Comparison of ENCODE assay signal across 8 cellular contexts in the genomic region with DNA sequence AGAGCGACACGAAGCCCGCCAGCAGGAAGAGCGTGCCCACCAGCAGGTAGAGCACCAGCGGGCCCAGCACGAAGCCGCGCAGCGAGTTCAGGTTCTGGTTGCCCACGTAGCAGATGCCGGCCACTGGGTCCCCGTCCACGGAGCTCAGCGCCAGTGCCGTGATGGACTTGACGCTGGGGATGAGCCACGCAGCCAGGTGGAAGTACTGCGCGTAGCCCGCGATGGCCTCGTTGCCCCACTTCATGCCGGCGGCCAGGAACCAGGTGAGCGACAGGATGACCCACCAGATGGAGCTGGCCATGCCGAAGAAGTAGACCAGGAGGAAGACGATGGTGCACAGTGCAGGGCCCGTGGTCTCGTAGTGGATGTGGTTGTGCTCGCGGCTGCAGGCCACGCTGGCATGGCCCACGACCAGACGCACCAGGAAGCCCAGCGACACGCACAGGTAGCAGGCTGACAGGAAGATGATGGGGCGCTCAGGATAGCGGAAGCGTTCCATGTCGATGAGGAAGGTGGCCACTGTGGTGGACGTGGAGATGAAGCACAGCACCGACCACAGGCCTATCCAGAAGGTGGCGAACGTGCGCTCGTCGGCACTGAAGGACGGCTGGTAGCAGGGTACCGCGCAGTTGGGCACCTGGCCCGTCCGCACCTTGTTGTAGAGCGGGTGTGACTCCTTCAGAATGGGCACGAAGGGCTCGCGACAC. TPM values are rescaled to one million over a fixed set of nuclear protein-coding genes. Genes with fewer than 3 reads are reported as not detected.
A peak's percentile ranks its signal among the peaks of the same experiment; 100 is the strongest.
DNase-seq lines count a peak whose midpoint lies in the region; ATAC-seq and TF ChIP-seq lines count a peak whose summit lies in the region.

No MANE protein-coding gene starts in this region.

- WGBS in aorta, 2 donors, result 75 to 76% methylated on average over 55 to 56 of the region's 56 CpGs

- peak overlapping the region; percentile 87 for H3K4me2 ChIP-seq in DOHH2 (ENCODE audit: low read length)
- no peak overlapping the region for H3K4me2 ChIP-seq in MM.1S (ENCODE audit: low read depth, low read length)

- H3K9me3 ChIP-seq in DOHH2 (ENCODE audit: control insufficient read depth, insufficient read depth, low read length) (no peaks in the 10 kb centered on the region), mucosa of stomach (ENCODE audit: control insufficient read depth, low read length) (no peaks in the 10 kb centered on the region), aorta (ENCODE audit: control insufficient read depth, low read length) (no peaks in the 10 kb centered on the region), MM.1S (replicated peaks; ENCODE audit: insufficient read depth, low read length) (no peaks in the 10 kb centered on the region)
- H3K9me3 ChIP-seq in effector memory CD4-positive, alpha-beta T cell (ENCODE audit: control insufficient read depth, low read length), result no peaks in the 10 kb centered on the region

- peak overlapping the region; percentile 99 for H3K9ac ChIP-seq in mucosa of stomach (ENCODE audit: low read length)
- no peak overlapping the region for H3K9ac ChIP-seq in MM.1S (ENCODE audit: low read length)

- peak; percentile 75 for DNase-seq in NCI-H748 (lab: John Stamatoyannopoulos, UW; ENCODE audit: unreplicated experiment)
- no peak for DNase-seq in effector memory CD4-positive, alpha-beta T cell
- peak; percentile 54 to 81 for DNase-seq in aorta
- no peak for DNase-seq in MM.1S
- DNase-seq in HCEC 1CT, result no peak
- no peak for DNase-seq in NCI-H187 treated with DMSO at 0.1 percent for 48 hours (lab: John Stamatoyannopoulos, UW)

- peaks cover 38% of the 10 kb centered on the region for H3K4me1 ChIP-seq in DOHH2 (ENCODE audit: control insufficient read depth, low read length)
- H3K4me1 ChIP-seq in effector memory CD4-positive, alpha-beta T cell (ENCODE audit: control insufficient read depth, insufficient read depth, low read length, poor library complexity, severe bottlenecking), result peaks cover 22% of the 10 kb centered on the region
- H3K4me1 ChIP-seq in mucosa of stomach (ENCODE audit: control insufficient read depth, insufficient read depth, low read length), result peaks cover 49% of the 10 kb centered on the region
- no peaks in the 10 kb centered on the region for H3K4me1 ChIP-seq in aorta (ENCODE audit: control insufficient read depth in 1 of 2, insufficient read depth in 2 of 2, low read length in 2 of 2)
- H3K4me1 ChIP-seq in MM.1S (ENCODE audit: low read length), result no peaks in the 10 kb centered on the region

- no peak overlapping the region for H3K27ac ChIP-seq in DOHH2 (ENCODE audit: low read depth, low read length)
- H3K27ac ChIP-seq in effector memory CD4-positive, alpha-beta T cell (ENCODE audit: insufficient read depth, low read length, poor library complexity, severe bottlenecking), result no peak overlapping the region
- H3K27ac ChIP-seq in aorta (ENCODE audit: low read depth in 1 of 2, low read length in 2 of 2), result no peak overlapping the region
- H3K27ac ChIP-seq in MM.1S (ENCODE audit: low read length), result no peak overlapping the region

- H3K36me3 ChIP-seq in DOHH2 (ENCODE audit: control insufficient read depth, low read length) (no peaks in the 10 kb centered on the region), mucosa of stomach (ENCODE audit: control insufficient read depth, insufficient read depth, low read length) (peaks cover 8% of the 10 kb centered on the region), aorta (ENCODE audit: control insufficient read depth in 1 of 2, insufficient read depth in 2 of 2, low read length in 1 of 2) (no peaks in the 10 kb centered on the region), MM.1S (replicated peaks; ENCODE audit: insufficient read depth, low read length) (no peaks in the 10 kb centered on the region)
- no peaks in the 10 kb centered on the region for H3K36me3 ChIP-seq in effector memory CD4-positive, alpha-beta T cell (ENCODE audit: control insufficient read depth, insufficient read depth, low read length)

- H4K20me1 ChIP-seq in DOHH2 (ENCODE audit: control insufficient read depth, insufficient read depth, low read depth, low read length) (no peaks in the 10 kb centered on the region), MM.1S (ENCODE audit: insufficient read depth, low read length) (no peaks in the 10 kb centered on the region)

- intact Hi-C loops in aorta (cut with DNase I), result loop anchor here in 1 of 2 donors (5.0 kb wide), 1 partner anchor 205 kb away; no protein-coding TSS in a partner anchor

- H2AFZ ChIP-seq in MM.1S (ENCODE audit: low read length), result no peak overlapping the region

- H3K79me2 ChIP-seq in DOHH2 (ENCODE audit: control insufficient read depth, low read length) (no peaks in the 10 kb centered on the region), MM.1S (ENCODE audit: low read length) (no peaks in the 10 kb centered on the region)

- no peak for ATAC-seq in aorta (ENCODE audit: low FRiP score)

- TF ChIP-seq CTCF in DOHH2 (IDR thresholded peaks at IDR 0.05; ENCODE audit: low read depth, low read length, poor library complexity, severe bottlenecking), result no peak
- TF ChIP-seq CTCF in MM.1S (IDR thresholded peaks at IDR 0.05; ENCODE audit: low read length), result no peak

- H3K27me3 ChIP-seq in DOHH2 (ENCODE audit: control insufficient read depth, low read length) (peaks cover 72% of the 10 kb centered on the region), mucosa of stomach (ENCODE audit: control insufficient read depth, insufficient read depth, low read length) (no peaks in the 10 kb centered on the region), aorta (ENCODE audit: control insufficient read depth in 1 of 2, insufficient read depth in 2 of 2, low read length in 1 of 2) (no peaks in the 10 kb centered on the region), MM.1S (replicated peaks; ENCODE audit: insufficient read depth, low read length) (no peaks in the 10 kb centered on the region)
- H3K27me3 ChIP-seq in effector memory CD4-positive, alpha-beta T cell (replicated peaks; ENCODE audit: control insufficient read depth, insufficient read depth, low read length, poor library complexity, severe bottlenecking), result peaks cover 4% of the 10 kb centered on the region

- H3K9me2 ChIP-seq in DOHH2 (replicated peaks; ENCODE audit: control insufficient read depth, low read length) (no peaks in the 10 kb centered on the region), MM.1S (replicated peaks; ENCODE audit: insufficient read depth, low read length) (no peaks in the 10 kb centered on the region)

- H3F3A ChIP-seq in DOHH2 (ENCODE audit: control insufficient read depth, insufficient read depth), result peaks cover 3% of the 10 kb centered on the region; the same call in 1 of the 2 replicates
- H3F3A ChIP-seq in MM.1S (ENCODE audit: insufficient read depth, low read length), result no peaks in the 10 kb centered on the region

- H3K4me3 ChIP-seq in DOHH2 (ENCODE audit: low read length) (peak overlapping the region; percentile 73), mucosa of stomach (ENCODE audit: low read length) (peak overlapping the region; percentile 97), aorta (ENCODE audit: low read length in 2 of 2) (no peak overlapping the region), MM.1S (ENCODE audit: low read length) (no peak overlapping the region)
- peak overlapping the region; percentile 78 for H3K4me3 ChIP-seq in effector memory CD4-positive, alpha-beta T cell (ENCODE audit: insufficient read depth, low read depth, low read length, poor library complexity, severe bottlenecking)

RNA-seq across cellular contexts. Expression of gene FZD5, which starts 2.1 kb away (rescaled TPM):
- total RNA-seq in aorta, result 1 to 10 TPM; 3.6 to 4.6 TPM
- polyA plus RNA-seq in aorta, result under 1 TPM; 0.77 to 0.88 TPM

RNA-seq across cellular contexts. Expression of gene CCNYL1, which starts 56.2 kb away (rescaled TPM):
- 10 to 100 TPM; 22.4 to 37.1 TPM for total RNA-seq in aorta
- 10 to 100 TPM in 1 of 2 donors, 1 to 10 TPM in 1; 10.0 to 19.4 TPM for polyA plus RNA-seq in aorta

Comparison
In these comparisons a context has a peak if more than half of its experiments do, and no peak if none do; other contexts are left out.
1. H3K4me3 ChIP-seq: peak in DOHH2 (single experiment), effector memory CD4-positive, alpha-beta T cell (single experiment) and mucosa of stomach (single experiment); none in aorta (0 of 2) and MM.1S (single experiment).
2. DNase-seq: peak in NCI-H748 (single experiment) and aorta (2 of 2); none in effector memory CD4-positive, alpha-beta T cell (0 of 3), MM.1S (single experiment), HCEC 1CT (single experiment) and NCI-H187 treated with DMSO at 0.1 percent for 48 hours (single experiment).